Comparison of ENCODE assay signal across 9 cellular contexts in genomic region chr14:90697146-90697545, GRCh38.
DNase-seq lines count a peak whose midpoint lies in the region; ATAC-seq and TF ChIP-seq lines count a peak whose summit lies in the region.
"Had no signal": no experiment of that assay in that cellular context is flagged by ENCODE, and none has a peak within 500 bp of the region (broad histone marks: within the 10 kb centered on the region; RNA-seq: fewer than 3 reads in every experiment).

No MANE protein-coding gene starts in this region.

- intact Hi-C loops in heart right ventricle (cut with DNase I) (loop anchor here in 9 of 10 donors (1.0 to 10.0 kb wide), 12 partner anchors 60 to 396 kb away; partner anchors contain the start of gene CALM1 (in 3 of the 9)), Right ventricle myocardium superior (cut with DNase I) (loop anchor here (1.0 kb wide), 1 partner anchor 298 kb away; no protein-coding TSS in a partner anchor), aorta (cut with DNase I) (loop anchor here (2.0 to 10.0 kb wide), 6 partner anchors 60 to 395 kb away; no protein-coding TSS in a partner anchor)

- H3K4me3 ChIP-seq in heart right ventricle (peak overlapping the region in 2 of 10 donors; percentile 7 to 35), gastroesophageal sphincter (no peak overlapping the region), aorta (ENCODE audit: low read length in 2 of 2) (no peak overlapping the region)
- H3K4me3 ChIP-seq: skin epidermis had no signal

- no peaks in the 10 kb centered on the region for H3K9me3 ChIP-seq in heart right ventricle
- H3K9me3 ChIP-seq in gastroesophageal sphincter: no peaks in the 10 kb centered on the region
- no peaks in the 10 kb centered on the region for H3K9me3 ChIP-seq in aorta (ENCODE audit: control insufficient read depth, low read length)

- H3K4me1 ChIP-seq in heart right ventricle: peaks cover 13 to 47% (median 40%) of the 10 kb centered on the region in 9 donors
- peaks cover 15 to 33% (median 17%) of the 10 kb centered on the region in 3 donors for H3K4me1 ChIP-seq in gastroesophageal sphincter
- H3K4me1 ChIP-seq in aorta (ENCODE audit: control insufficient read depth in 1 of 2, insufficient read depth in 2 of 2, low read length in 2 of 2): no peaks in the 10 kb centered on the region

- 32 to 37% methylated on average over 2 of the region's 2 CpGs for WGBS in heart right ventricle, 2 donors
- WGBS in gastroesophageal sphincter (ENCODE audit: low coverage in 1 of 2), 2 donors: 0 to 10% methylated on average over 2 of the region's 2 CpGs
- 13 to 16% methylated on average over 2 of the region's 2 CpGs for WGBS in aorta, 2 donors

- TF ChIP-seq EP300 in gastroesophageal sphincter (IDR thresholded peaks at IDR 0.05): no peak

- no peaks in the 10 kb centered on the region for H3K27me3 ChIP-seq in heart right ventricle
- H3K27me3 ChIP-seq in gastroesophageal sphincter: no peaks in the 10 kb centered on the region
- no peaks in the 10 kb centered on the region for H3K27me3 ChIP-seq in aorta (ENCODE audit: control insufficient read depth in 1 of 2, insufficient read depth in 2 of 2, low read length in 1 of 2)

- peak overlapping the region; percentile 18 to 88 (median 73) for H3K27ac ChIP-seq in heart right ventricle
- peak overlapping the region; percentile 74 to 91 (median 85) for H3K27ac ChIP-seq in gastroesophageal sphincter
- peak overlapping the region; percentile 52 to 73 for H3K27ac ChIP-seq in aorta (ENCODE audit: low read depth in 1 of 2, low read length in 2 of 2)

- no peak for TF ChIP-seq POLR2A in gastroesophageal sphincter (IDR thresholded peaks at IDR 0.05)

- ATAC-seq in heart right ventricle (peak in 7 of 8 donors; percentile 14 to 53 (median 43)), Right ventricle myocardium superior (ENCODE audit: poor library complexity) (no peak), gastroesophageal sphincter (peak; percentile 37), aorta (ENCODE audit: low FRiP score) (peak; percentile 45), GM18498 (IDR thresholded peaks at IDR 0.05; ENCODE audit: unreplicated experiment) (no peak)

- DNase-seq in heart right ventricle (no peak), Right ventricle myocardium superior (no peak), pons (ENCODE audit: low spot score) (peak; percentile 41), aorta (no peak), AG08396 (ENCODE audit: low spot score) (no peak), NCI-H1694 (lab: John Stamatoyannopoulos, UW) (no peak)

- H3K36me3 ChIP-seq in heart right ventricle (no peaks in the 10 kb centered on the region), gastroesophageal sphincter (no peaks in the 10 kb centered on the region), aorta (ENCODE audit: control insufficient read depth in 1 of 2, insufficient read depth in 2 of 2, low read length in 1 of 2) (no peaks in the 10 kb centered on the region)

- TF ChIP-seq CTCF in heart right ventricle (IDR thresholded peaks at IDR 0.05) (no peak), gastroesophageal sphincter (IDR thresholded peaks at IDR 0.05) (no peak)

Comparison
In these comparisons a context has a peak if more than half of its experiments do, and no peak if none do; other contexts are left out.
1. ATAC-seq: peak in heart right ventricle (7 of 8), gastroesophageal sphincter (single experiment) and aorta (single experiment); none in Right ventricle myocardium superior (single experiment) and GM18498 (single experiment).
2. Peak in every context shown above with its lines, with median percentiles within 50 percentile points of each other: H3K27ac ChIP-seq.